In genomic region chr17:2828396-2829038, GRCh38 we compare ENCODE assay signal across 8 cellular contexts. TPM values are rescaled to one million over a fixed set of nuclear protein-coding genes. Genes with fewer than 3 reads are reported as not detected.
DNase-seq lines count a peak whose midpoint lies in the region; ATAC-seq and TF ChIP-seq lines count a peak whose summit lies in the region.

No MANE protein-coding gene starts in this region.

- H3K27me3 ChIP-seq in DND-41 (ENCODE audit: insufficient read depth, low read length, poor library complexity) (no peaks in the 10 kb centered on the region), foreskin keratinocyte (no peaks in the 10 kb centered on the region), neutrophil (no peaks in the 10 kb centered on the region), suprapubic skin (no peaks in the 10 kb centered on the region)

- TF ChIP-seq POLR2A in suprapubic skin (IDR thresholded peaks at IDR 0.05): no peak

- H3K36me3 ChIP-seq in DND-41 (ENCODE audit: insufficient read depth, low read length) (no peaks in the 10 kb centered on the region), neutrophil (peaks cover 2% of the 10 kb centered on the region), suprapubic skin (no peaks in the 10 kb centered on the region)

- TF ChIP-seq EP300 in suprapubic skin (IDR thresholded peaks at IDR 0.05): no peak

- H3K4me1 ChIP-seq in DND-41 (ENCODE audit: insufficient read depth, low read length) (peaks cover 7% of the 10 kb centered on the region), foreskin keratinocyte (no peaks in the 10 kb centered on the region), neutrophil (ENCODE audit: control insufficient read depth in 1 of 2, insufficient read depth in 1 of 2, low read depth in 1 of 2, low read length in 1 of 2) (peaks cover 24 to 31% of the 10 kb centered on the region in 2 experiments), suprapubic skin (no peaks in the 10 kb centered on the region)

- TF ChIP-seq CTCF in DND-41 (IDR thresholded peaks at IDR 0.05; ENCODE audit: borderline replicate concordance, extremely low read depth, low read length, poor library complexity, severe bottlenecking) (peak; percentile 94), RWPE1 (conservative IDR thresholded peaks at IDR 0.05; ENCODE audit: low read depth) (peak; percentile 93), foreskin keratinocyte (conservative IDR thresholded peaks at IDR 0.05) (peak; percentile 91), neutrophil (IDR thresholded peaks at IDR 0.05) (peak; percentile 87), suprapubic skin (IDR thresholded peaks at IDR 0.05) (peak; percentile 62 to 88)

- H2AFZ ChIP-seq in DND-41 (ENCODE audit: low read depth, low read length): no peak overlapping the region

- POLR2A ChIA-PET in RWPE1 (lab: Yijun Ruan, JAX; ENCODE audit: low non-redundant PET): no interaction called here

- DNase-seq in DND-41: peak; percentile 78
- DNase-seq in HT1080 (ENCODE audit: low read depth): peak; percentile 62
- DNase-seq in RWPE1 (ENCODE audit: low spot score): peak; percentile 84
- peak; percentile 70 for DNase-seq in activated T-helper 9 cell treated with anti-CD3 and anti-CD28 coated beads, Interleukin-2, amount 50 U/mL, for 16 hours (ENCODE audit: low read depth)
- DNase-seq in foreskin keratinocyte: no peak
- peak in 1 of 2 donors; percentile 74 for DNase-seq in suprapubic skin (ENCODE audit: low spot score in 2 of 2)
- DNase-seq in KG1 (lab: John Stamatoyannopoulos, UW): no peak

- H3K4me2 ChIP-seq in DND-41 (ENCODE audit: insufficient read depth, low read length): 0 out of 2 replicates have a peak overlapping the region, but pooled peaks have one; percentile 24

- no peak overlapping the region for H3K4me3 ChIP-seq in DND-41 (ENCODE audit: low read depth in 1 of 2, low read length in 2 of 2)
- peak overlapping the region in 1 of 2 experiments; percentile 20 for H3K4me3 ChIP-seq in neutrophil (ENCODE audit: low read depth in 1 of 2, low read length in 1 of 2)
- H3K4me3 ChIP-seq in suprapubic skin: no peak overlapping the region

- no peak overlapping the region for H3K27ac ChIP-seq in DND-41 (ENCODE audit: low read length)
- H3K27ac ChIP-seq in RWPE1: no peak overlapping the region
- no peak overlapping the region for H3K27ac ChIP-seq in foreskin keratinocyte
- peak overlapping the region; percentile 23 for H3K27ac ChIP-seq in neutrophil
- no peak overlapping the region for H3K27ac ChIP-seq in suprapubic skin

- H3K9ac ChIP-seq in DND-41 (ENCODE audit: low read depth, low read length): no peak overlapping the region

- CTCF ChIA-PET in RWPE1 (lab: Yijun Ruan, JAX): interaction anchor here (0.6 to 1.3 kb wide), 11 partner anchors 8 to 1837 kb away, joined by 3 to 5 read pairs (median 3); no protein-coding TSS in a partner anchor

- H3K79me2 ChIP-seq in DND-41 (ENCODE audit: insufficient read depth, low read length): no peaks in the 10 kb centered on the region

- no peaks in the 10 kb centered on the region; the same call in 1 of the 2 replicates for H4K20me1 ChIP-seq in DND-41 (ENCODE audit: insufficient read depth, low read length)

- WGBS in suprapubic skin: 22% methylated on average over 14 of the region's 14 CpGs

- ATAC-seq in DND-41 (ENCODE audit: insufficient read depth, low read depth) (peak; percentile 86), foreskin keratinocyte (peak; percentile 75)

- H3K9me3 ChIP-seq in DND-41 (ENCODE audit: insufficient read depth, low read length, severe bottlenecking) (no peaks in the 10 kb centered on the region), neutrophil (no peaks in the 10 kb centered on the region), suprapubic skin (no peaks in the 10 kb centered on the region)

RNA-seq across cellular contexts. Expression of gene RAP1GAP2, which starts 32.3 kb away (rescaled TPM):
- 17.5 and 20.2 TPM in 2 replicates for total RNA-seq in HT1080 (2014; rRNA removed; shearing (Covaris generic))
- polyA plus RNA-seq in HT1080 (2015; cell fraction: cytosol; rRNA removed): 12.6 and 13.8 TPM in 2 replicates
- polyA plus RNA-seq in HT1080 (2015; cell fraction: nucleus; rRNA removed): 23.9 and 24.1 TPM in 2 replicates
- 28.2 and 29.5 TPM in 2 replicates for total RNA-seq in foreskin keratinocyte
- 13.0 and 15.0 TPM in 2 replicates for polyA plus RNA-seq in foreskin keratinocyte
- total RNA-seq in suprapubic skin: 10 to 100 TPM; 10.8 to 18.3 (median 12.6) TPM

Comparison
In these comparisons a context has a peak if more than half of its experiments do, and no peak if none do; other contexts are left out.
1. DNase-seq: peak in DND-41 (single experiment), HT1080 (single experiment), RWPE1 (single experiment) and activated T-helper 9 cell treated with anti-CD3 and anti-CD28 coated beads, Interleukin-2, amount 50 U/mL, for 16 hours (single experiment); none in foreskin keratinocyte (0 of 2) and KG1 (single experiment).
2. Peak in every context shown above with its lines, with median percentiles within 50 percentile points of each other: CTCF ChIP-seq.